ENCODE assay signal across 16 cellular contexts in genomic region chr6:82738773-82739172, GRCh38.
A peak's percentile ranks its signal among the peaks of the same experiment; 100 is the strongest.
DNase-seq lines count a peak whose midpoint lies in the region; ATAC-seq, FAIRE-seq and TF ChIP-seq lines count a peak whose summit lies in the region.
"Had no signal": no experiment of that assay in that cellular context is flagged by ENCODE, and none has a peak within 500 bp of the region (broad histone marks: within the 10 kb centered on the region; RNA-seq: fewer than 3 reads in every experiment).

No MANE protein-coding gene starts in this region.

- no peaks in the 10 kb centered on the region for H3K9me3 ChIP-seq in SK-N-MC (ENCODE audit: low read depth, low read length)
- no peaks in the 10 kb centered on the region for H3K9me3 ChIP-seq in iPS-20b (ENCODE audit: insufficient read depth, low read depth, low read length)
- H3K9me3 ChIP-seq: SJCRH30 had no signal

- no peak; the same call in 2 of the 3 replicates for ATAC-seq in SK-N-SH treated with all-trans-retinoic acid at 6 μM for 48 hours
- ATAC-seq: HepG2 had no signal

- H3K4me1 ChIP-seq in iPS-20b (ENCODE audit: insufficient read depth, low read length) = peaks cover 34% of the 10 kb centered on the region; the same call in 1 of the 2 replicates

- peak; percentile 55 for DNase-seq in COR-L47 (lab: John Stamatoyannopoulos, UW)
- peak; percentile 30 for DNase-seq in NCI-H1105 (lab: John Stamatoyannopoulos, UW)
- DNase-seq in SK-N-MC (ENCODE audit: low read depth, low spot score) = no peak
- DNase-seq in 8988T = no peak
- no peak for DNase-seq in T-helper 9 cell
- no peak for DNase-seq in H54 (ENCODE audit: insufficient read length, low spot score)
- DNase-seq: AML-193, DMS53, Kasumi-1, NCI-H187, NCI-H510A, RPMI8226, SJCRH30 had no signal

- no peaks in the 10 kb centered on the region for H3K36me3 ChIP-seq in SK-N-MC (ENCODE audit: insufficient read depth, low read length)
- H3K36me3 ChIP-seq in iPS-20b (ENCODE audit: insufficient read depth, low read depth, low read length) = no peaks in the 10 kb centered on the region
- H3K36me3 ChIP-seq: SJCRH30 had no signal

- peak overlapping the region; percentile 22; the same call in 1 of the 2 replicates for H3K27ac ChIP-seq in SK-N-MC
- H3K27ac ChIP-seq in iPS-20b (ENCODE audit: low read length) = peak overlapping the region; percentile 56
- H3K27ac ChIP-seq: SJCRH30 had no signal

- H3K9ac ChIP-seq in SK-N-MC (ENCODE audit: insufficient read length) = peak overlapping the region; percentile 11
- peak overlapping the region; percentile 49; the same call in 1 of the 2 replicates for H3K9ac ChIP-seq in iPS-20b (ENCODE audit: low read depth, low read length)

- no peaks in the 10 kb centered on the region for H3K27me3 ChIP-seq in iPS-20b (ENCODE audit: insufficient read depth, low read length)
- H3K27me3 ChIP-seq: SJCRH30 had no signal

- no peak for FAIRE-seq in H54 (lab: Jason Lieb, UNC)
- FAIRE-seq: HepG2 had no signal

- no peak for TF ChIP-seq POLR2A in H54 (IDR thresholded peaks at IDR 0.05; ENCODE audit: low read depth, low read length)

- H3K4me3 ChIP-seq in SK-N-MC = peak overlapping the region; percentile 34; the same call in 1 of the 2 replicates
- H3K4me3 ChIP-seq in iPS-20b (ENCODE audit: low read length) = peak overlapping the region; percentile 39; the same call in 1 of the 2 replicates
- H3K4me3 ChIP-seq: SJCRH30 had no signal

TF ChIP-seq in SK-N-SH treated with all-trans-retinoic acid at 6 μM for 48 hours, 23 proteins besides CTCF, POLR2A, EP300 and RAD21:
- no peak for TF ChIP-seq TOX (CRISPR knock-in tag; IDR thresholded peaks at IDR 0.05; ENCODE audit: borderline replicate concordance)
- TF ChIP-seq ZNF565 (CRISPR knock-in tag; conservative IDR thresholded peaks at IDR 0.05; ENCODE audit: low read depth) = no peak
- TF ChIP-seq ZNF8 (CRISPR knock-in tag; IDR thresholded peaks at IDR 0.05) = no peak
- TF ChIP-seq SNAI2 (CRISPR knock-in tag; IDR thresholded peaks at IDR 0.05) = no peak
- no peak for TF ChIP-seq ZC3H10 (CRISPR knock-in tag; IDR thresholded peaks at IDR 0.05)
- no peak for TF ChIP-seq ZFP3 (CRISPR knock-in tag; IDR thresholded peaks at IDR 0.05)
- TF ChIP-seq GLIS3 (CRISPR knock-in tag; IDR thresholded peaks at IDR 0.05) = no peak
- no peak for TF ChIP-seq CSRNP3 (CRISPR knock-in tag; IDR thresholded peaks at IDR 0.05)
- no peak for TF ChIP-seq ZNF70 (CRISPR knock-in tag; IDR thresholded peaks at IDR 0.05)

Comparison
In these comparisons a context has a peak if more than half of its experiments do, and no peak if none do; other contexts are left out.
1. DNase-seq: peak in COR-L47 (single experiment) and NCI-H1105 (single experiment); none in SK-N-MC (single experiment), 8988T (single experiment), T-helper 9 cell (single experiment) and H54 (single experiment).